ENCODE assay signal across 1 cellular context in genomic region chr12:62446741-62447452, GRCh38.
TF ChIP-seq lines count a peak whose summit lies in the region.

No MANE protein-coding gene starts in this region.

TF ChIP-seq in WTC11, 78 proteins besides CTCF, POLR2A, EP300 and RAD21 (continued from another document):
- no peak for TF ChIP-seq AR (CRISPR knock-in tag; IDR thresholded peaks at IDR 0.05)
TF ChIP-seq in WTC11: peak in this region for 0.
